Comparison of ENCODE assay signal across 1 cellular context in genomic region chr21:14308234-14308633, GRCh38.
TF ChIP-seq lines count a peak whose summit lies in the region.

No MANE protein-coding gene starts in this region.

TF ChIP-seq in K562, 482 proteins besides CTCF, POLR2A, EP300 and RAD21 (continued from another document):
- TF ChIP-seq THRA (IDR thresholded peaks at IDR 0.05): no peak
